Comparison of ENCODE assay signal across 8 cellular contexts in genomic region chr12:75390156-75390898, GRCh38.
DNase-seq lines count a peak whose midpoint lies in the region; FAIRE-seq and TF ChIP-seq lines count a peak whose summit lies in the region.

No MANE protein-coding gene starts in this region.

- TF ChIP-seq POLR2A in H54 (IDR thresholded peaks at IDR 0.05; ENCODE audit: low read depth, low read length): no peak

- H3K4me3 ChIP-seq in WI38 (ENCODE audit: low read depth, low read length) (peak overlapping the region; percentile 48), iPS DF 6.9 (ENCODE audit: low read length) (peak overlapping the region; percentile 19; the same call in 1 of the 2 replicates)

- no peaks in the 10 kb centered on the region for H3K27me3 Mint-ChIP-seq in activated naive CD4-positive, alpha-beta T cell treated with anti-CD3 and anti-CD28 coated beads, Interleukin-2, amount 50 U/mL, for 24 hours
- no peaks in the 10 kb centered on the region for H3K27me3 Mint-ChIP-seq in stimulated activated naive CD8-positive, alpha-beta T cell treated with anti-CD3 and anti-CD28 coated beads, Interleukin-15, Interleukin-2, amounts not matched to agents 100 ng/mL and 50 ng/mL, for 24 hours

- H3K27ac ChIP-seq in iPS DF 6.9 (ENCODE audit: low read length): no peak overlapping the region

- peak overlapping the region; percentile 90 for H3K4me3 Mint-ChIP-seq in activated naive CD4-positive, alpha-beta T cell treated with anti-CD3 and anti-CD28 coated beads, Interleukin-2, amount 50 U/mL, for 24 hours
- H3K4me3 Mint-ChIP-seq in stimulated activated naive CD8-positive, alpha-beta T cell treated with anti-CD3 and anti-CD28 coated beads, Interleukin-15, Interleukin-2, amounts not matched to agents 100 ng/mL and 50 ng/mL, for 24 hours: peak overlapping the region; percentile 85

- no peaks in the 10 kb centered on the region for H3K36me3 Mint-ChIP-seq in activated naive CD4-positive, alpha-beta T cell treated with anti-CD3 and anti-CD28 coated beads, Interleukin-2, amount 50 U/mL, for 24 hours
- no peaks in the 10 kb centered on the region for H3K36me3 Mint-ChIP-seq in stimulated activated naive CD8-positive, alpha-beta T cell treated with anti-CD3 and anti-CD28 coated beads, Interleukin-15, Interleukin-2, amounts not matched to agents 100 ng/mL and 50 ng/mL, for 24 hours (ENCODE audit: low read depth)

- DNase-seq in activated naive CD4-positive, alpha-beta T cell (lab: John Stamatoyannopoulos, UW): no peak
- DNase-seq in iPS DF 6.9 (ENCODE audit: low read depth, low spot score) (peak; percentile 5), H54 (ENCODE audit: insufficient read length, low spot score) (no peak), iPS-NIHi7 (ENCODE audit: extremely low spot score) (no peak), NCI-H774 (lab: John Stamatoyannopoulos, UW) (no peak)

- H3K27ac Mint-ChIP-seq in activated naive CD4-positive, alpha-beta T cell treated with anti-CD3 and anti-CD28 coated beads, Interleukin-2, amount 50 U/mL, for 24 hours: peak overlapping the region; percentile 94
- peak overlapping the region; percentile 94 for H3K27ac Mint-ChIP-seq in stimulated activated naive CD8-positive, alpha-beta T cell treated with anti-CD3 and anti-CD28 coated beads, Interleukin-15, Interleukin-2, amounts not matched to agents 100 ng/mL and 50 ng/mL, for 24 hours

- H3K4me1 Mint-ChIP-seq in activated naive CD4-positive, alpha-beta T cell treated with anti-CD3 and anti-CD28 coated beads, Interleukin-2, amount 50 U/mL, for 24 hours: peaks cover 51% of the 10 kb centered on the region
- peaks cover 39% of the 10 kb centered on the region for H3K4me1 Mint-ChIP-seq in stimulated activated naive CD8-positive, alpha-beta T cell treated with anti-CD3 and anti-CD28 coated beads, Interleukin-15, Interleukin-2, amounts not matched to agents 100 ng/mL and 50 ng/mL, for 24 hours (ENCODE audit: low read depth)

- no peaks in the 10 kb centered on the region for H3K27me3 ChIP-seq in iPS DF 6.9 (ENCODE audit: control insufficient read depth, insufficient read depth, low read length)

- H3K36me3 ChIP-seq in iPS DF 6.9 (ENCODE audit: control insufficient read depth, insufficient read depth, low read length): no peaks in the 10 kb centered on the region

- H3K9me3 Mint-ChIP-seq in activated naive CD4-positive, alpha-beta T cell treated with anti-CD3 and anti-CD28 coated beads, Interleukin-2, amount 50 U/mL, for 24 hours: no peaks in the 10 kb centered on the region
- peaks cover 8% of the 10 kb centered on the region for H3K9me3 Mint-ChIP-seq in stimulated activated naive CD8-positive, alpha-beta T cell treated with anti-CD3 and anti-CD28 coated beads, Interleukin-15, Interleukin-2, amounts not matched to agents 100 ng/mL and 50 ng/mL, for 24 hours

- no peak for TF ChIP-seq CTCF in WI38 (IDR thresholded peaks at IDR 0.05; ENCODE audit: low read depth, low read length)

- H3K4me1 ChIP-seq in iPS DF 6.9 (ENCODE audit: control insufficient read depth, insufficient read depth, low read length): no peaks in the 10 kb centered on the region

- no peaks in the 10 kb centered on the region for H3K9me3 ChIP-seq in iPS DF 6.9 (ENCODE audit: control insufficient read depth, insufficient read depth, low read length)

- WGBS in iPS DF 6.9 (ENCODE audit: insufficient coverage, insufficient read length): no CpG with 5 or more reads among the region's 6 CpGs

- no peak for FAIRE-seq in H54 (lab: Jason Lieb, UNC)
